In the genomic region with DNA sequence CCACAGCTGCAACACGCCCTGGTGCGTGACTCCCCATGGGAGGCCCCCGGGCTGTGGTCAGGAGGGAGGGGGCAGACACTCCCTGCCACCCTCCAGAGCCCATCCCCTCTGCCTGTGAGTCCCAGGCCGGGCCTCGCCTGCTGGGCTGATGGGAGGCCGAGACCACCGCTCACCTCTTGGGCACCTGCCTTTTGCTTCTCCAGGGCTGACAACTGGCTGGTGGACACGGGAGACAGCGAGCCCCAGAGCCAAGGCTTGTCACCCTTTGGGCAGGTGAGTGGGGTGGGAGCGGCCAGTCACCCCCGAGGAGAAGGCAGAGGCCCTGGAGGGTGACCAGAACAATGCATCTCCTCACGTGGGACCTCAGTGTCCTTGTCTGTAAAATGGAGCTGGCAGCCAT, we compare ENCODE assay signal across 29 cellular contexts. TPM values are rescaled to one million over a fixed set of nuclear protein-coding genes. Genes with fewer than 3 reads are reported as not detected.
A peak's percentile ranks its signal among the peaks of the same experiment; 100 is the strongest.
DNase-seq lines count a peak whose midpoint lies in the region; ATAC-seq, FAIRE-seq and TF ChIP-seq lines count a peak whose summit lies in the region.
"Had no signal": no experiment of that assay in that cellular context is flagged by ENCODE, and none has a peak within 500 bp of the region (broad histone marks: within the 10 kb centered on the region; RNA-seq: fewer than 3 reads in every experiment).

No MANE protein-coding gene starts in this region.

- H2AFZ ChIP-seq in HepG2 (ENCODE audit: low read length): no peak overlapping the region
- no peak overlapping the region for H2AFZ ChIP-seq in neuronal stem cell (ENCODE audit: low read length)

- H3K14ac ChIP-seq in neuronal stem cell (ENCODE audit: low read length): no peak overlapping the region

- H2BK5ac ChIP-seq in neuronal stem cell (ENCODE audit: low read length): peak overlapping the region; percentile 53

- DNase-seq in HepG2 (ENCODE audit: low spot score): no peak
- DNase-seq in right lobe of liver: no peak
- DNase-seq in neuronal stem cell (ENCODE audit: low spot score): no peak
- DNase-seq in KBM-7: no peak
- DNase-seq in NCI-H1105 treated with DMSO at 0.1 percent for 48 hours (lab: John Stamatoyannopoulos, UW): no peak
- DNase-seq: 8988T; ACHN; BE2C; C1 segment of cervical spinal cord; CD4-positive, alpha-beta memory T cell; CD4-positive, CD25-positive, alpha-beta regulatory T cell; CD8-positive, alpha-beta memory T cell; COR-L47; DMS 273 treated with DMSO at 0.1 percent for 48 hours; DMS153; DMS53; DMS79; DND-41; EL; GDM1 had no signal

- no peak overlapping the region for H2BK15ac ChIP-seq in neuronal stem cell (ENCODE audit: low read length)

- no peaks in the 10 kb centered on the region for H3K9me3 ChIP-seq in HepG2 (ENCODE audit: low read length)
- no peaks in the 10 kb centered on the region for H3K9me3 ChIP-seq in right lobe of liver
- peaks cover 4 to 20% (median 7%) of the 10 kb centered on the region in 11 experiments; a peak in 17 of 22 replicates for H3K9me3 ChIP-seq in BLaER1 treated with 17β-estradiol and CSF1 and Interleukin-3, amounts not matched to agents 10 nM and 100 nM (replicated peaks in 1 of 11)
- H3K9me3 ChIP-seq in neuronal stem cell (replicated peaks in 1 of 2; ENCODE audit: control insufficient read depth in 2 of 2, insufficient read depth in 1 of 2, low read depth in 1 of 2, low read length in 2 of 2): no peaks in the 10 kb centered on the region
- H3K9me3 ChIP-seq: BE2C had no signal

- no peak for FAIRE-seq in HepG2 (lab: Jason Lieb, UNC)
- FAIRE-seq: A204.1, GM12878, GM12892, GM18507 had no signal

- no peaks in the 10 kb centered on the region for H4K20me1 ChIP-seq in HepG2 (ENCODE audit: insufficient read depth, low read length)
- peaks cover 0 to 30% (median 5%) of the 10 kb centered on the region in 11 experiments; a peak in 8 of 22 replicates for H4K20me1 ChIP-seq in BLaER1 treated with 17β-estradiol and CSF1 and Interleukin-3, amounts not matched to agents 10 nM and 100 nM

- H3K27ac ChIP-seq in HepG2 (ENCODE audit: extremely low read length, insufficient read depth, low read length) (no peak overlapping the region), right lobe of liver (no peak overlapping the region), neuronal stem cell (replicated peaks; ENCODE audit: low read length) (no peak overlapping the region)
- H3K27ac ChIP-seq in BLaER1 treated with 17β-estradiol and CSF1 and Interleukin-3, amounts not matched to agents 10 nM and 100 nM: no peak overlapping the region

- H3K27me3 ChIP-seq in HepG2 (ENCODE audit: control insufficient read depth in 1 of 2, insufficient read depth in 2 of 2, low read length in 2 of 2): no peaks in the 10 kb centered on the region
- H3K27me3 ChIP-seq in right lobe of liver: no peaks in the 10 kb centered on the region
- peaks cover 0 to 13% (median 0%) of the 10 kb centered on the region in 11 experiments; a peak in 7 of 22 replicates for H3K27me3 ChIP-seq in BLaER1 treated with 17β-estradiol and CSF1 and Interleukin-3, amounts not matched to agents 10 nM and 100 nM
- peaks cover 0 to 25% (median 5%) of the 10 kb centered on the region in 3 experiments for H3K27me3 ChIP-seq in neuronal stem cell (ENCODE audit: control insufficient read depth in 3 of 3, insufficient read depth in 3 of 3, low read depth in 1 of 3, low read length in 3 of 3)

- no peak overlapping the region for H3K23ac ChIP-seq in neuronal stem cell (ENCODE audit: low read depth, low read length, poor library complexity)

- H3K4me1 ChIP-seq in HepG2 (ENCODE audit: insufficient read depth, low read length) (peaks cover 35% of the 10 kb centered on the region), right lobe of liver (peaks cover 0 to 7% (median 0%) of the 10 kb centered on the region in 4 donors), neuronal stem cell (ENCODE audit: control insufficient read depth in 2 of 2, insufficient read depth in 1 of 2, low read depth in 1 of 2, low read length in 2 of 2) (peaks cover under 1 to 7% of the 10 kb centered on the region in 2 donors)
- H3K4me1 ChIP-seq in BLaER1 treated with 17β-estradiol and CSF1 and Interleukin-3, amounts not matched to agents 10 nM and 100 nM: peaks cover 17 to 70% (median 58%) of the 10 kb centered on the region in 10 experiments

- intact Hi-C loops in HepG2 (cut with micrococcal nuclease; ENCODE audit: unreplicated experiment) (no loop called here), right lobe of liver (cut with DNase I) (no loop called here)

- no peak for TF ChIP-seq RAD21 in HepG2 (CRISPR knock-in tag; IDR thresholded peaks at IDR 0.05)

- no peak overlapping the region for H3K18ac ChIP-seq in neuronal stem cell (ENCODE audit: low read length)

- H4K91ac ChIP-seq in neuronal stem cell (ENCODE audit: low read depth, low read length, poor library complexity): no peak overlapping the region

- no TSS peak for BruUV-seq in HepG2 (replicated peaks; lab: Mats Ljungman, UMichigan)

- POLR2A ChIA-PET in HepG2 (lab: Yijun Ruan, JAX): no interaction called here

- no peaks in the 10 kb centered on the region for H3K79me2 ChIP-seq in HepG2 (ENCODE audit: insufficient read depth, low read length)

- H3K4ac ChIP-seq in neuronal stem cell (ENCODE audit: low read length): peak overlapping the region; percentile 37

- TF ChIP-seq CTCF in HepG2 (CRISPR knock-in tag; IDR thresholded peaks at IDR 0.05): no peak
- no peak for TF ChIP-seq CTCF in right lobe of liver (IDR thresholded peaks at IDR 0.05)

- WGBS in HepG2 (ENCODE audit: low lambda C conversion rate): 60% methylated on average over 1 of the region's 12 CpGs
- 67% methylated on average over 1 of the region's 12 CpGs for WGBS in right lobe of liver (ENCODE audit: insufficient coverage, low coverage, low lambda C conversion rate, missing lambda C conversion rate)
- no CpG with 5 or more reads among the region's 12 CpGs for WGBS in neuronal stem cell (ENCODE audit: extremely low coverage in 2 of 2, insufficient read length in 2 of 2, insufficient replicate concordance in 1 of 2), 2 donors

- peak overlapping the region; percentile 84 for H2AK5ac ChIP-seq in neuronal stem cell (ENCODE audit: low read depth, low read length)

- no peak overlapping the region for H2BK12ac ChIP-seq in neuronal stem cell (ENCODE audit: low read length)

- H3K9ac ChIP-seq in HepG2 (ENCODE audit: insufficient read depth, low read depth, low read length) (no peak overlapping the region), neuronal stem cell (ENCODE audit: low read depth, low read length, poor library complexity) (no peak overlapping the region)
- peak overlapping the region in 4 of 11 experiments; percentile 4 to 47 (median 16); a peak in 4 of 22 replicates for H3K9ac ChIP-seq in BLaER1 treated with 17β-estradiol and CSF1 and Interleukin-3, amounts not matched to agents 10 nM and 100 nM

- no peaks in the 10 kb centered on the region for H3K36me3 ChIP-seq in HepG2 (replicated peaks in 1 of 2; ENCODE audit: control insufficient read depth in 1 of 2, insufficient read depth in 2 of 2, low read length in 2 of 2)
- H3K36me3 ChIP-seq in right lobe of liver: no peaks in the 10 kb centered on the region
- no peaks in the 10 kb centered on the region; a peak in 2 of 22 replicates for H3K36me3 ChIP-seq in BLaER1 treated with 17β-estradiol and CSF1 and Interleukin-3, amounts not matched to agents 10 nM and 100 nM
- no peaks in the 10 kb centered on the region for H3K36me3 ChIP-seq in neuronal stem cell (replicated peaks in 1 of 2; ENCODE audit: control insufficient read depth in 2 of 2, insufficient read depth in 2 of 2, low read length in 2 of 2)
- H3K36me3 ChIP-seq: BE2C had no signal

- H3K79me1 ChIP-seq in neuronal stem cell (ENCODE audit: low read depth, low read length): no peaks in the 10 kb centered on the region

- ATAC-seq in HepG2 (no peak), right lobe of liver (no peak)
- ATAC-seq: GM12878 had no signal

- TF ChIP-seq POLR2A in HepG2 (IDR thresholded peaks at IDR 0.05; ENCODE audit: insufficient read depth in 1 of 2, low read depth in 2 of 2, low read length in 2 of 2): no peak
- TF ChIP-seq POLR2A in right lobe of liver (IDR thresholded peaks at IDR 0.05): no peak

- CTCF ChIA-PET in HepG2 (lab: Yijun Ruan, JAX; ENCODE audit: low intra/inter-chr PET ratio, low total read pairs): no interaction called here

- no peak for TF ChIP-seq EP300 in HepG2 (IDR thresholded peaks at IDR 0.05; ENCODE audit: low read depth in 2 of 2, low read length in 2 of 2)
- TF ChIP-seq EP300 in HepG2 (CRISPR knock-in tag; IDR thresholded peaks at IDR 0.05; ENCODE audit: borderline replicate concordance): no peak

- no peak overlapping the region for H3K4me3 ChIP-seq in HepG2 (replicated peaks in 1 of 3; ENCODE audit: insufficient read depth in 1 of 3, low read depth in 2 of 3, low read length in 3 of 3)
- H3K4me3 ChIP-seq in right lobe of liver: no peak overlapping the region
- no peak overlapping the region for H3K4me3 ChIP-seq in BLaER1 treated with 17β-estradiol and CSF1 and Interleukin-3, amounts not matched to agents 10 nM and 100 nM
- H3K4me3 ChIP-seq in neuronal stem cell (ENCODE audit: low read length in 2 of 2): no peak overlapping the region
- H3K4me3 ChIP-seq: GM12878 had no signal

- H2BK120ac ChIP-seq in neuronal stem cell (ENCODE audit: low read depth, low read length): no peak overlapping the region

- H4K8ac ChIP-seq in neuronal stem cell (ENCODE audit: low read depth, low read length): no peak overlapping the region

- in situ Hi-C loops in HepG2 (cut with HindIII; ENCODE audit: extremely low pct_ligation_motif_present, low pct_unique_long_range_greater_than_20kb) (no loop called here), KBM-7 (cut with MboI; ENCODE audit: low pct_unique_long_range_greater_than_20kb, low sequenced_read_pairs) (no loop called here)

- no peak overlapping the region for H3K4me2 ChIP-seq in HepG2 (ENCODE audit: low read depth, low read length)
- peak overlapping the region; percentile 16 to 92 (median 79); a peak in 21 of 22 replicates for H3K4me2 ChIP-seq in BLaER1 treated with 17β-estradiol and CSF1 and Interleukin-3, amounts not matched to agents 10 nM and 100 nM
- no peak overlapping the region for H3K4me2 ChIP-seq in neuronal stem cell (ENCODE audit: insufficient read depth, low read length, poor library complexity, severe bottlenecking)

RNA-seq across cellular contexts. Expression of a gene that starts 20.8 kb away (rescaled TPM):
- total RNA-seq in HepG2 (2016; rRNA removed; fragmentation: Illumina TruSeq; extraction: Trizol) (69.4 and 80.0 TPM in 2 replicates), right lobe of liver (10 to 100 TPM; 27.2 to 42.3 (median 33.1) TPM)
- total RNA-seq in HepG2 (2016; cell fraction: cytosol; rRNA removed; fragmentation: Illumina TruSeq; extraction: Trizol; ENCODE audit: low read depth): 12.3 and 14.1 TPM in 2 replicates
- total RNA-seq in HepG2 (2016; cell fraction: insoluble cytoplasmic fraction; rRNA removed; fragmentation: Illumina TruSeq; extraction: Trizol): 68.7 and 70.7 TPM in 2 replicates
- total RNA-seq in HepG2 (2016; cell fraction: membrane; rRNA removed; fragmentation: Illumina TruSeq; extraction: Trizol): 36.1 and 43.1 TPM in 2 replicates
- total RNA-seq in HepG2 (2016; cell fraction: nucleus; rRNA removed; fragmentation: Illumina TruSeq; extraction: Trizol): 43.4 and 46.6 TPM in 2 replicates
- 73.3 and 87.2 TPM in 2 replicates for polyA plus RNA-seq in HepG2 (2011; rRNA removed)
- polyA plus RNA-seq in HepG2 (2011; cell fraction: cytosol; rRNA removed): 71.4 and 105 TPM in 2 replicates
- 141 and 163 TPM in 2 replicates for polyA plus RNA-seq in HepG2 (2011; cell fraction: nucleus; rRNA removed)
- polyA plus RNA-seq in HepG2 (2012): 39.3 and 47.1 TPM in 2 replicates
- polyA plus RNA-seq in HepG2 (2016; cell fraction: cytosol; fragmentation: Illumina TruSeq; extraction: Trizol; ENCODE audit: low read depth): 9.6 and 12.7 TPM in 2 replicates
- 89.2 and 96.6 TPM in 2 replicates for polyA plus RNA-seq in HepG2 (2016; cell fraction: insoluble cytoplasmic fraction; fragmentation: Illumina TruSeq; extraction: Trizol; ENCODE audit: low read depth)
- polyA plus RNA-seq in HepG2 (2016; cell fraction: membrane; fragmentation: Illumina TruSeq; extraction: Trizol; ENCODE audit: low read depth): 29.6 and 33.2 TPM in 2 replicates
- 105 and 109 TPM in 2 replicates for polyA plus RNA-seq in HepG2 (2016; cell fraction: nucleus; fragmentation: Illumina TruSeq; extraction: Trizol; ENCODE audit: insufficient read depth, low read depth)
- polyA minus RNA-seq in HepG2 (2011; rRNA and poly(A)+ RNA removed; ENCODE audit: low replicate concordance): 73.7 and 140 TPM in 2 replicates
- polyA minus RNA-seq in HepG2 (2011; cell fraction: cytosol; rRNA and poly(A)+ RNA removed): 50.0 and 50.5 TPM in 2 replicates
- 25.8 and 33.6 TPM in 2 replicates for polyA minus RNA-seq in HepG2 (2011; cell fraction: nucleus; rRNA and poly(A)+ RNA removed)
- polyA plus RNA-seq in neuronal stem cell (2013, experiment 1 of 2): 44.9 TPM
- 44.1 TPM for polyA plus RNA-seq in neuronal stem cell (2013, experiment 2 of 2)

RNA-seq across cellular contexts. Expression of a gene that starts 21.0 kb away (rescaled TPM):
- 11.0 and 11.2 TPM in 2 replicates for total RNA-seq in HepG2 (2016; rRNA removed; fragmentation: Illumina TruSeq; extraction: Trizol)
- total RNA-seq in HepG2 (2016; cell fraction: cytosol; rRNA removed; fragmentation: Illumina TruSeq; extraction: Trizol; ENCODE audit: low read depth): 9.1 and 14.3 TPM in 2 replicates
- 11.7 and 12.8 TPM in 2 replicates for total RNA-seq in HepG2 (2016; cell fraction: insoluble cytoplasmic fraction; rRNA removed; fragmentation: Illumina TruSeq; extraction: Trizol)
- total RNA-seq in HepG2 (2016; cell fraction: membrane; rRNA removed; fragmentation: Illumina TruSeq; extraction: Trizol): 14.6 and 17.6 TPM in 2 replicates
- 9.0 and 10.4 TPM in 2 replicates for total RNA-seq in HepG2 (2016; cell fraction: nucleus; rRNA removed; fragmentation: Illumina TruSeq; extraction: Trizol)
- polyA plus RNA-seq in HepG2 (2011; rRNA removed): 5.7 and 6.3 TPM in 2 replicates
- polyA plus RNA-seq in HepG2 (2011; cell fraction: cytosol; rRNA removed): 3.3 and 3.5 TPM in 2 replicates
- 14.9 and 16.4 TPM in 2 replicates for polyA plus RNA-seq in HepG2 (2011; cell fraction: nucleus; rRNA removed)
- polyA plus RNA-seq in HepG2 (2012): 8.1 and 9.7 TPM in 2 replicates
- polyA plus RNA-seq in HepG2 (2016; cell fraction: cytosol; fragmentation: Illumina TruSeq; extraction: Trizol; ENCODE audit: low read depth): 17.1 and 17.6 TPM in 2 replicates
- polyA plus RNA-seq in HepG2 (2016; cell fraction: insoluble cytoplasmic fraction; fragmentation: Illumina TruSeq; extraction: Trizol; ENCODE audit: low read depth): 12.9 and 16.7 TPM in 2 replicates
- polyA plus RNA-seq in HepG2 (2016; cell fraction: membrane; fragmentation: Illumina TruSeq; extraction: Trizol; ENCODE audit: low read depth): 20.1 and 25.8 TPM in 2 replicates
- polyA plus RNA-seq in HepG2 (2016; cell fraction: nucleus; fragmentation: Illumina TruSeq; extraction: Trizol; ENCODE audit: insufficient read depth, low read depth): 25.8 and 32.4 TPM in 2 replicates
- 6.0 and 18.6 TPM in 2 replicates for polyA minus RNA-seq in HepG2 (2011; rRNA and poly(A)+ RNA removed; ENCODE audit: low replicate concordance)
- polyA minus RNA-seq in HepG2 (2011; cell fraction: cytosol; rRNA and poly(A)+ RNA removed): 1.4 and 1.8 TPM in 2 replicates
- 7.2 and 7.7 TPM in 2 replicates for polyA minus RNA-seq in HepG2 (2011; cell fraction: nucleus; rRNA and poly(A)+ RNA removed)
- total RNA-seq in right lobe of liver: 1 to 10 TPM; 1.8 to 5.0 (median 3.3) TPM
- 28.9 TPM for polyA plus RNA-seq in neuronal stem cell (2013, experiment 1 of 2)
- polyA plus RNA-seq in neuronal stem cell (2013, experiment 2 of 2): 29.1 TPM

RNA-seq across cellular contexts. Expression of a gene that starts 23.2 kb away (rescaled TPM):
- total RNA-seq in HepG2 (2016; rRNA removed; fragmentation: Illumina TruSeq; extraction: Trizol): 19.7 and 37.6 TPM in 2 replicates
- 33.1 and 44.2 TPM in 2 replicates for total RNA-seq in HepG2 (2016; cell fraction: cytosol; rRNA removed; fragmentation: Illumina TruSeq; extraction: Trizol; ENCODE audit: low read depth)
- total RNA-seq in HepG2 (2016; cell fraction: insoluble cytoplasmic fraction; rRNA removed; fragmentation: Illumina TruSeq; extraction: Trizol): 22.9 and 38.8 TPM in 2 replicates
- 21.1 and 25.9 TPM in 2 replicates for total RNA-seq in HepG2 (2016; cell fraction: membrane; rRNA removed; fragmentation: Illumina TruSeq; extraction: Trizol)
- total RNA-seq in HepG2 (2016; cell fraction: nucleus; rRNA removed; fragmentation: Illumina TruSeq; extraction: Trizol): 32.6 and 36.8 TPM in 2 replicates
- 40.2 and 52.2 TPM in 2 replicates for polyA plus RNA-seq in HepG2 (2011; rRNA removed)
- 26.5 and 78.5 TPM in 2 replicates for polyA plus RNA-seq in HepG2 (2011; cell fraction: cytosol; rRNA removed)
- 52.0 and 101 TPM in 2 replicates for polyA plus RNA-seq in HepG2 (2011; cell fraction: nucleus; rRNA removed)
- polyA plus RNA-seq in HepG2 (2012): 6.6 and 9.6 TPM in 2 replicates
- polyA plus RNA-seq in HepG2 (2016; cell fraction: cytosol; fragmentation: Illumina TruSeq; extraction: Trizol; ENCODE audit: low read depth): 13.7 and 15.6 TPM in 2 replicates
- 23.0 and 24.6 TPM in 2 replicates for polyA plus RNA-seq in HepG2 (2016; cell fraction: insoluble cytoplasmic fraction; fragmentation: Illumina TruSeq; extraction: Trizol; ENCODE audit: low read depth)
- 18.2 and 22.6 TPM in 2 replicates for polyA plus RNA-seq in HepG2 (2016; cell fraction: membrane; fragmentation: Illumina TruSeq; extraction: Trizol; ENCODE audit: low read depth)
- polyA plus RNA-seq in HepG2 (2016; cell fraction: nucleus; fragmentation: Illumina TruSeq; extraction: Trizol; ENCODE audit: insufficient read depth, low read depth): 75.4 and 78.7 TPM in 2 replicates
- polyA minus RNA-seq in HepG2 (2011; rRNA and poly(A)+ RNA removed; ENCODE audit: low replicate concordance): 0.12 and 80.3 TPM in 2 replicates
- polyA minus RNA-seq in HepG2 (2011; cell fraction: cytosol; rRNA and poly(A)+ RNA removed): 12.5 and 17.6 TPM in 2 replicates
- 3.5 and 4.8 TPM in 2 replicates for polyA minus RNA-seq in HepG2 (2011; cell fraction: nucleus; rRNA and poly(A)+ RNA removed)
- total RNA-seq in right lobe of liver: under 1 TPM in 1 of 6 experiments, not detected in 5; 0.93 TPM
- 1.1 TPM for polyA plus RNA-seq in neuronal stem cell (2013, experiment 1 of 2)
- polyA plus RNA-seq in neuronal stem cell (2013, experiment 2 of 2): 0.79 TPM
- total RNA-seq: CD4-positive, alpha-beta memory T cell; CD4-positive, CD25-positive, alpha-beta regulatory T cell; CD8-positive, alpha-beta memory T cell; Daoy; G401; GM12878 had no signal
- polyA plus RNA-seq: AG04450; CD14-positive monocyte; CD4-positive, alpha-beta memory T cell; CD4-positive, CD25-positive, alpha-beta regulatory T cell; CD8-positive, alpha-beta memory T cell; GM12878 had no signal

RNA-seq across cellular contexts. Expression of a gene that starts 49.8 kb away (rescaled TPM):
- total RNA-seq in HepG2 (2016; rRNA removed; fragmentation: Illumina TruSeq; extraction: Trizol): 1.2 and 2.5 TPM in 2 replicates
- 4.2 and 5.8 TPM in 2 replicates for total RNA-seq in HepG2 (2016; cell fraction: cytosol; rRNA removed; fragmentation: Illumina TruSeq; extraction: Trizol; ENCODE audit: low read depth)
- 1.4 and 2.6 TPM in 2 replicates for total RNA-seq in HepG2 (2016; cell fraction: insoluble cytoplasmic fraction; rRNA removed; fragmentation: Illumina TruSeq; extraction: Trizol)
- total RNA-seq in HepG2 (2016; cell fraction: membrane; rRNA removed; fragmentation: Illumina TruSeq; extraction: Trizol): 3.5 TPM in 2 replicates
- 2.4 and 3.5 TPM in 2 replicates for total RNA-seq in HepG2 (2016; cell fraction: nucleus; rRNA removed; fragmentation: Illumina TruSeq; extraction: Trizol)
- 3.9 and 4.3 TPM in 2 replicates for polyA plus RNA-seq in HepG2 (2011; rRNA removed)
- 1.5 and 2.1 TPM in 2 replicates for polyA plus RNA-seq in HepG2 (2011; cell fraction: cytosol; rRNA removed)
- 28.1 and 29.8 TPM in 2 replicates for polyA plus RNA-seq in HepG2 (2011; cell fraction: nucleus; rRNA removed)
- polyA plus RNA-seq in HepG2 (2012): 2.7 and 6.1 TPM in 2 replicates
- polyA plus RNA-seq in HepG2 (2016; cell fraction: cytosol; fragmentation: Illumina TruSeq; extraction: Trizol; ENCODE audit: low read depth): 1.1 TPM in 2 replicates
- polyA plus RNA-seq in HepG2 (2016; cell fraction: insoluble cytoplasmic fraction; fragmentation: Illumina TruSeq; extraction: Trizol; ENCODE audit: low read depth): 1.1 and 1.2 TPM in 2 replicates
- polyA plus RNA-seq in HepG2 (2016; cell fraction: membrane; fragmentation: Illumina TruSeq; extraction: Trizol; ENCODE audit: low read depth): 1.0 and 1.2 TPM in 2 replicates
- polyA plus RNA-seq in HepG2 (2016; cell fraction: nucleus; fragmentation: Illumina TruSeq; extraction: Trizol; ENCODE audit: insufficient read depth, low read depth): 11.0 and 12.6 TPM in 2 replicates
- polyA minus RNA-seq in HepG2 (2011; rRNA and poly(A)+ RNA removed; ENCODE audit: low replicate concordance): 2.9 and 43.1 TPM in 2 replicates
- polyA minus RNA-seq in HepG2 (2011; cell fraction: cytosol; rRNA and poly(A)+ RNA removed): 1.6 and 2.8 TPM in 2 replicates
- 4.5 and 5.8 TPM in 2 replicates for polyA minus RNA-seq in HepG2 (2011; cell fraction: nucleus; rRNA and poly(A)+ RNA removed)
- 10 to 100 TPM; 35.0 to 72.2 (median 53.7) TPM for total RNA-seq in right lobe of liver
- polyA plus RNA-seq in neuronal stem cell (2013, experiment 1 of 2): 59.5 TPM
- polyA plus RNA-seq in neuronal stem cell (2013, experiment 2 of 2): 57.9 TPM

Comparison
In these comparisons a context has a peak if more than half of its experiments do, and no peak if none do; other contexts are left out.
1. RNA of a gene that starts 23.2 kb away (total RNA-seq): 19.7 to 44.2 TPM in HepG2; 0.93 TPM in right lobe of liver; every median in the first group is over 10 times any median in the second.
2. H3K4me2 ChIP-seq: peak in BLaER1 treated with 17β-estradiol and CSF1 and Interleukin-3, amounts not matched to agents 10 nM and 100 nM (11 of 11); none in HepG2 (single experiment) and neuronal stem cell (single experiment).